In the genomic region with DNA sequence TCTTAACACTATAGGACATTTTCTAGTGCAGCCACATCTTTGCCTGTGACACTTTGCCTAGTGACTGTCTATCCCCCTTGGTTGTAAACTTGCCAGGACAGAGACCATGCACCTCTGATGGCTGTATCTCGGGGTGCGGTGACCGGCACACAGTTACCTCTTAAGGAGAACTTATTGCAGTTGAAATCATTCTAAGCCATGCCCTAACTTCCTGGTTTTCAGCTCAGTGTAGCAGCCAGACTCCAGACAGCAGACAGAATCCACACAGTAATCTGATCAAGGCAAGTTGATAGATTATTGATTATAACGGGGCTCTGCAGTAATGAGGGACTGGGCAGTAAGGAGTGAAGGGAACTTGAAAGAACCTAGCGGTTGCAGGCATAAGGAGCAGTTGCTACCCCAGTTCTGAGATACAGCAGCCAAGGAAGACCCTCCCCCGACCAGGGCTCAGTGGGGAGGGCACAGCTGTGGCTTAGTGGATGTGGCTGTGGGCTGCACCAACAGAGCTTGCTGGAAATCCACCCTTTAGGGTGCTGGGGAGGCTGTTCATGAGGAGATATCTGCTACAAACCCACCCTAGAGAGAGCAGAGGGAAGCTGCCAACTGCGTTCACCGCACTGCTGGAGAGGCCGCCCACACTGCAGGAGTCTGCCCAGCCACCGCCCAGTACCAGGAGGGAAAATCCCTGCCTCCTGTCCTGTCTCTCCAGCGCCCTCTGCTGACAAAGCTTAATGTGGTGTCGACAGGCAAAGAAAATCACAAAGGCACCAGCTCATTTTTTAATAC, we compare ENCODE assay signal across 8 cellular contexts. TPM values are rescaled to one million over a fixed set of nuclear protein-coding genes. Genes with fewer than 3 reads are reported as not detected.
DNase-seq lines count a peak whose midpoint lies in the region; ATAC-seq, FAIRE-seq and TF ChIP-seq lines count a peak whose summit lies in the region.

No MANE protein-coding gene starts in this region.

- H3K4me1 ChIP-seq in HAP-1 (no peaks in the 10 kb centered on the region), astrocyte (ENCODE audit: insufficient read depth, low read length) (peaks cover 18% of the 10 kb centered on the region), skeletal muscle satellite cell (ENCODE audit: control insufficient read depth, insufficient read depth, low read length) (peaks cover 3% of the 10 kb centered on the region)

- FAIRE-seq in astrocyte (lab: Jason Lieb, UNC) = no peak

- H3K27ac ChIP-seq in astrocyte (ENCODE audit: low read depth, low read length) = no peak overlapping the region

- in situ Hi-C loops in HAP-1 (cut with MboI; ENCODE audit: low sequenced_read_pairs) = loop anchor here (5.0 kb wide), 1 partner anchor 263 kb away; no protein-coding TSS in a partner anchor

- no peak overlapping the region for H3K4me3 ChIP-seq in HAP-1
- H3K4me3 ChIP-seq in astrocyte (ENCODE audit: insufficient read depth, low read depth, low read length) = no peak overlapping the region
- H3K4me3 ChIP-seq in skeletal muscle satellite cell (ENCODE audit: low read length) = no peak overlapping the region

- DNase-seq in DMS 273 (lab: John Stamatoyannopoulos, UW; ENCODE audit: unreplicated experiment) (peak; percentile 96), HAP-1 (ENCODE audit: low spot score in 2 of 2) (peak; percentile 78 to 94), NCI-H1930 (lab: John Stamatoyannopoulos, UW) (peak; percentile 49 to 69), T-helper 9 cell (peak; percentile 90), astrocyte (ENCODE audit: low read depth) (peak; percentile 66), hypothalamus (lab: John Stamatoyannopoulos, UW) (peak in 44 of 51 donors; percentile 11 to 85 (median 52))

- H3K4me1 Mint-ChIP-seq in astrocyte (ENCODE audit: low read depth, unreplicated experiment) = peaks cover 11% of the 10 kb centered on the region

- H3K36me3 ChIP-seq in HAP-1 (replicated peaks) (no peaks in the 10 kb centered on the region), astrocyte (ENCODE audit: insufficient read depth, low read length) (no peaks in the 10 kb centered on the region), skeletal muscle satellite cell (ENCODE audit: insufficient read depth, low read length) (no peaks in the 10 kb centered on the region)

- H2AFZ ChIP-seq in astrocyte (ENCODE audit: low read depth, low read length) = peak overlapping the region; percentile 48

- H3K9me3 ChIP-seq in HAP-1 (no peaks in the 10 kb centered on the region), astrocyte (ENCODE audit: insufficient read depth, low read depth, low read length) (no peaks in the 10 kb centered on the region), skeletal muscle satellite cell (replicated peaks; ENCODE audit: low read length) (no peaks in the 10 kb centered on the region)

- H3K79me2 ChIP-seq in astrocyte (ENCODE audit: insufficient read depth, low read length) = no peaks in the 10 kb centered on the region

- H3K9ac ChIP-seq in astrocyte (ENCODE audit: low read length) = no peak overlapping the region
- H3K9ac ChIP-seq in skeletal muscle satellite cell (ENCODE audit: low read depth, low read length) = no peak overlapping the region

- TF ChIP-seq CTCF in astrocyte (IDR thresholded peaks at IDR 0.05; ENCODE audit: insufficient read depth, low read depth, low read length) = peak; percentile 64

- ATAC-seq in GM18517 (IDR thresholded peaks at IDR 0.05; ENCODE audit: unreplicated experiment) = no peak

- no peaks in the 10 kb centered on the region for H3K27me3 ChIP-seq in HAP-1 (ENCODE audit: low read depth)
- no peaks in the 10 kb centered on the region for H3K27me3 ChIP-seq in astrocyte (ENCODE audit: insufficient read depth, low read length)
- H3K27me3 ChIP-seq in skeletal muscle satellite cell (ENCODE audit: control insufficient read depth, insufficient read depth, low read length) = peaks cover 2% of the 10 kb centered on the region

- H3K4me2 ChIP-seq in astrocyte (ENCODE audit: low read length) (peak overlapping the region; percentile 55), skeletal muscle satellite cell (ENCODE audit: low read length) (peak overlapping the region; percentile 46)

- peaks cover 3% of the 10 kb centered on the region for H3K9me3 Mint-ChIP-seq in astrocyte (ENCODE audit: unreplicated experiment)

- H3K27ac Mint-ChIP-seq in astrocyte (ENCODE audit: unreplicated experiment) = peak overlapping the region; percentile 27

- H4K20me1 ChIP-seq in astrocyte (ENCODE audit: insufficient read depth, low read length) = no peaks in the 10 kb centered on the region

- H3K36me3 Mint-ChIP-seq in astrocyte (ENCODE audit: low read depth, unreplicated experiment) = no peaks in the 10 kb centered on the region

- peaks cover 27% of the 10 kb centered on the region for H3K27me3 Mint-ChIP-seq in astrocyte (ENCODE audit: low read depth, unreplicated experiment)

- H3K4me3 Mint-ChIP-seq in astrocyte (ENCODE audit: unreplicated experiment) = peak overlapping the region; percentile 47

RNA-seq across cellular contexts. Expression of a gene that starts 58.2 kb away (rescaled TPM):
- total RNA-seq in astrocyte = 0.54 and 0.89 TPM in 2 replicates
- total RNA-seq in skeletal muscle satellite cell (2012; rRNA removed) = 1.7 and 2.0 TPM in 2 replicates
